ENCODE assay signal across 8 cellular contexts in genomic region chr6:105810105-105810921, GRCh38.
A peak's percentile ranks its signal among the peaks of the same experiment; 100 is the strongest.
DNase-seq lines count a peak whose midpoint lies in the region; ATAC-seq and TF ChIP-seq lines count a peak whose summit lies in the region.

No MANE protein-coding gene starts in this region.

- H3K23ac ChIP-seq in trophoblast cell (ENCODE audit: low read length), result no peak overlapping the region

- H3K9ac ChIP-seq in trophoblast cell (ENCODE audit: low read length), result no peak overlapping the region

- H3K27me3 Mint-ChIP-seq in T-cell, result no peaks in the 10 kb centered on the region
- no peaks in the 10 kb centered on the region for H3K27me3 Mint-ChIP-seq in dendritic cell treated with granulocyte-macrophage colony-stimulating factor and Interleukin-4, amounts not matched to agents 40 ng/mL and 50 ng/mL, for 4 days

- no peak overlapping the region for H3K4ac ChIP-seq in trophoblast cell (ENCODE audit: low read depth, low read length)

- no peak overlapping the region for H2BK120ac ChIP-seq in trophoblast cell (ENCODE audit: insufficient read depth, low read length, poor library complexity)

- no peak overlapping the region for H3K18ac ChIP-seq in trophoblast cell (ENCODE audit: low read length)

- peaks cover 3% of the 10 kb centered on the region for H3K36me3 Mint-ChIP-seq in T-cell
- no peaks in the 10 kb centered on the region for H3K36me3 Mint-ChIP-seq in dendritic cell treated with granulocyte-macrophage colony-stimulating factor and Interleukin-4, amounts not matched to agents 40 ng/mL and 50 ng/mL, for 4 days (ENCODE audit: low read depth)

- H3K79me1 ChIP-seq in trophoblast cell (ENCODE audit: low read length), result peaks cover 2% of the 10 kb centered on the region

- no peak overlapping the region for H4K12ac ChIP-seq in trophoblast cell (ENCODE audit: low read depth, low read length)

- CTCF ChIA-PET in A673 (lab: Charles Lee), result no interaction called here
- CTCF ChIA-PET in T-cell (lab: Charles Lee), result interaction anchor here in 1 of 2 donors (0.7 kb wide), 2 partner anchors 26 to 278 kb away, joined by 5 read pairs; no protein-coding TSS in a partner anchor

- H2BK5ac ChIP-seq in trophoblast cell (ENCODE audit: low read depth, low read length, poor library complexity), result no peak overlapping the region

- no peaks in the 10 kb centered on the region for H3K79me2 ChIP-seq in trophoblast cell (ENCODE audit: control insufficient read depth, insufficient read depth, low read length, poor library complexity)

- ATAC-seq in GM18519 (IDR thresholded peaks at IDR 0.05; ENCODE audit: low FRiP score, unreplicated experiment) (peak; percentile 52), HG03469 (IDR thresholded peaks at IDR 0.05; ENCODE audit: unreplicated experiment) (peak; percentile 75), T-cell (replicated peaks in 1 of 4) (peak; percentile 40 to 78 (median 65))

- H3K27ac ChIP-seq in A673 (ENCODE audit: low read depth, low read length, poor library complexity, severe bottlenecking) (no peak overlapping the region), trophoblast cell (ENCODE audit: low read depth, low read length) (peak overlapping the region; percentile 20)

- H2AFZ ChIP-seq in trophoblast cell (ENCODE audit: insufficient read depth, low read length, poor library complexity), result no peak overlapping the region

- POLR2A ChIA-PET in A673 (lab: Charles Lee; ENCODE audit: low non-redundant PET) (no interaction called here), T-cell (lab: Charles Lee) (no interaction called here)

- peak overlapping the region in 1 of 3 donors; percentile 38 for H3K4me3 Mint-ChIP-seq in T-cell
- H3K4me3 Mint-ChIP-seq in dendritic cell treated with granulocyte-macrophage colony-stimulating factor and Interleukin-4, amounts not matched to agents 40 ng/mL and 50 ng/mL, for 4 days, result peak overlapping the region; percentile 35

- no TSS peak for BruUV-seq in A673 (replicated peaks; lab: Mats Ljungman, UMichigan)

- no peak overlapping the region for H4K8ac ChIP-seq in trophoblast cell (ENCODE audit: low read depth, low read length)

- no peaks in the 10 kb centered on the region for H3K4me1 ChIP-seq in A673 (ENCODE audit: insufficient read depth, low read length, poor library complexity, severe bottlenecking)
- peaks cover 3 to 17% of the 10 kb centered on the region in 2 experiments for H3K4me1 ChIP-seq in trophoblast cell (ENCODE audit: control insufficient read depth in 1 of 2, insufficient read depth in 2 of 2, low read length in 2 of 2)

- H3K4me3 ChIP-seq in A673 (ENCODE audit: low read depth, low read length, poor library complexity, severe bottlenecking) (no peak overlapping the region), trophoblast cell (ENCODE audit: low read depth, low read length) (no peak overlapping the region)

- no peaks in the 10 kb centered on the region for H3K36me3 ChIP-seq in A673 (ENCODE audit: insufficient read depth, low read length, poor library complexity, severe bottlenecking)
- no peaks in the 10 kb centered on the region for H3K36me3 ChIP-seq in trophoblast cell (ENCODE audit: control insufficient read depth in 1 of 2, insufficient read depth in 2 of 2, low read length in 2 of 2)

- peak overlapping the region; percentile 2 to 79 for H3K27ac Mint-ChIP-seq in T-cell
- peak overlapping the region; percentile 81 for H3K27ac Mint-ChIP-seq in dendritic cell treated with granulocyte-macrophage colony-stimulating factor and Interleukin-4, amounts not matched to agents 40 ng/mL and 50 ng/mL, for 4 days

- no peak overlapping the region for H2BK12ac ChIP-seq in trophoblast cell (ENCODE audit: low read length)

- H4K91ac ChIP-seq in trophoblast cell (ENCODE audit: low read depth, low read length), result no peak overlapping the region

- TF ChIP-seq CTCF in A673 (conservative IDR thresholded peaks at IDR 0.05; ENCODE audit: low read depth, low read length), result no peak

- WGBS in trophoblast cell (ENCODE audit: extremely low coverage, insufficient coverage, insufficient read length), result no CpG with 5 or more reads among the region's 4 CpGs

- H2AK5ac ChIP-seq in trophoblast cell (ENCODE audit: low read length), result no peak overlapping the region

- intact Hi-C loops in A673 (cut with micrococcal nuclease; ENCODE audit: unreplicated experiment), result no loop called here
- intact Hi-C loops in dendritic cell treated with granulocyte-macrophage colony-stimulating factor and Interleukin-4, amounts not matched to agents 40 ng/mL and 50 ng/mL, for 4 days (cut with micrococcal nuclease), result no loop called here

- peaks cover 26 to 47% (median 30%) of the 10 kb centered on the region in 3 donors for H3K4me1 Mint-ChIP-seq in T-cell
- H3K4me1 Mint-ChIP-seq in dendritic cell treated with granulocyte-macrophage colony-stimulating factor and Interleukin-4, amounts not matched to agents 40 ng/mL and 50 ng/mL, for 4 days (ENCODE audit: low read depth), result peaks cover 54% of the 10 kb centered on the region

- H3K27me3 ChIP-seq in A673 (replicated peaks; ENCODE audit: insufficient read depth, low read depth, low read length, poor library complexity) (peaks cover 2% of the 10 kb centered on the region), trophoblast cell (ENCODE audit: insufficient read depth, low read length) (no peaks in the 10 kb centered on the region)

- H3K14ac ChIP-seq in trophoblast cell (ENCODE audit: low read length), result no peak overlapping the region

- peak; percentile 31 for DNase-seq in A673 (ENCODE audit: low spot score)
- peak in 1 of 34 experiments; percentile 4 for DNase-seq in T-cell
- peak in 1 of 2 donors; percentile 53 for DNase-seq in trophoblast cell
- no peak for DNase-seq in ecto neural progenitor cell (ENCODE audit: low spot score)
- DNase-seq in D341Med (ENCODE audit: low spot score), result no peak

- peak overlapping the region; percentile 18 for H3K4me2 ChIP-seq in trophoblast cell (ENCODE audit: low read length)

- peaks cover 0 to 4% (median 0%) of the 10 kb centered on the region in 3 donors for H3K9me3 Mint-ChIP-seq in T-cell
- H3K9me3 Mint-ChIP-seq in dendritic cell treated with granulocyte-macrophage colony-stimulating factor and Interleukin-4, amounts not matched to agents 40 ng/mL and 50 ng/mL, for 4 days, result peaks cover 8% of the 10 kb centered on the region

- H3K9me3 ChIP-seq in A673 (ENCODE audit: low read depth, low read length, poor library complexity, severe bottlenecking) (no peaks in the 10 kb centered on the region), trophoblast cell (ENCODE audit: insufficient read depth, low read depth, low read length) (no peaks in the 10 kb centered on the region)
